17 cellular contexts compared by ENCODE assay signal in genomic region chr10:19204239-19204917, GRCh38.
"Had no signal": no experiment of that assay in that cellular context is flagged by ENCODE, and none has a peak within 500 bp of the region (broad histone marks: within the 10 kb centered on the region; RNA-seq: fewer than 3 reads in every experiment).

No MANE protein-coding gene starts in this region.

- H3K27me3 ChIP-seq: tibial nerve had no signal

- H3K4me3 ChIP-seq: skin epidermis, tibial nerve had no signal

- DNase-seq: activated CD4-positive, alpha-beta T cell treated with anti-CD3 and anti-CD28 coated beads, Interleukin-2, amount 50 U/mL, for 4 hours; activated CD4-positive, CD25-positive, alpha-beta regulatory T cell treated with anti-CD3 and anti-CD28 coated beads, Interleukin-2, amount 50 U/mL, for 72 hours; activated naive CD4-positive, alpha-beta T cell treated with Interleukin-2 at 50 U/mL for 16 hours; anterior cingulate cortex; hypothalamus; nephron progenitor cell; occipital lobe; right cardiac atrium; stimulated activated CD4-positive, alpha-beta T cell treated with anti-CD3 and anti-CD28 coated beads, Interleukin-15, amount 100 ng/mL, for 24 hours; stimulated activated CD4-positive, alpha-beta T cell treated with anti-CD3 and anti-CD28 coated beads, Interleukin-4, amount 100 ng/mL, for 4 hours; stimulated activated CD8-positive, alpha-beta memory T cell treated with anti-CD3 and anti-CD28 coated beads, Interleukin-4, amount 100 ng/mL, for 48 hours; stimulated activated naive CD4-positive, alpha-beta T cell treated with Interleukin-2 at 50 U/mL for 16 hours; substantia nigra had no signal

- H3K36me3 ChIP-seq: tibial nerve had no signal

- H3K27ac ChIP-seq: tibial nerve had no signal

- ATAC-seq: activated T-helper 17 cell treated with anti-CD3 and anti-CD28 coated beads, Interleukin-2, amount 50 U/mL, for 72 hours; esophagus mucosa; right cardiac atrium had no signal

- H3K9me3 ChIP-seq: tibial nerve had no signal

- H3K4me1 ChIP-seq: tibial nerve had no signal
